1 cellular context compared by ENCODE assay signal in genomic region chr6:47308223-47308567, GRCh38.
TF ChIP-seq lines count a peak whose summit lies in the region.

No MANE protein-coding gene starts in this region.

TF ChIP-seq in HepG2, 621 proteins besides CTCF, POLR2A, EP300 and RAD21 (continued from another document):
- TF ChIP-seq USF2 (IDR thresholded peaks at IDR 0.05; ENCODE audit: low read depth, low read length): no peak
- no peak for TF ChIP-seq USF2 (CRISPR knock-in tag; IDR thresholded peaks at IDR 0.05; ENCODE audit: borderline replicate concordance)
- no peak for TF ChIP-seq ZBTB4 (CRISPR knock-in tag; IDR thresholded peaks at IDR 0.05; ENCODE audit: borderline replicate concordance)
- TF ChIP-seq ZNF883 (CRISPR knock-in tag; IDR thresholded peaks at IDR 0.05; ENCODE audit: not compliant biosample characterization): no peak
- no peak for TF ChIP-seq HOXA3 (CRISPR knock-in tag; IDR thresholded peaks at IDR 0.05)
- TF ChIP-seq ZFP62 (CRISPR knock-in tag; IDR thresholded peaks at IDR 0.05): no peak
- no peak for TF ChIP-seq MXD4 (CRISPR knock-in tag; IDR thresholded peaks at IDR 0.05)
- TF ChIP-seq ZMYM2 (CRISPR knock-in tag; IDR thresholded peaks at IDR 0.05): no peak
- no peak for TF ChIP-seq THYN1 (CRISPR knock-in tag; IDR thresholded peaks at IDR 0.05; ENCODE audit: borderline replicate concordance, low read depth)
- TF ChIP-seq ZNF839 (CRISPR knock-in tag; IDR thresholded peaks at IDR 0.05; ENCODE audit: borderline replicate concordance): no peak
- no peak for TF ChIP-seq HMGA1 (CRISPR knock-in tag; conservative IDR thresholded peaks at IDR 0.05)
- TF ChIP-seq KLF11 (CRISPR knock-in tag; IDR thresholded peaks at IDR 0.05): no peak
- TF ChIP-seq ZBTB44 (CRISPR knock-in tag; IDR thresholded peaks at IDR 0.05): no peak
- TF ChIP-seq WIZ (CRISPR knock-in tag; IDR thresholded peaks at IDR 0.05): no peak
- TF ChIP-seq AKAP8 (CRISPR knock-in tag; IDR thresholded peaks at IDR 0.05): no peak
- no peak for TF ChIP-seq PAXIP1 (CRISPR knock-in tag; conservative IDR thresholded peaks at IDR 0.05)
- TF ChIP-seq HMGXB4 (CRISPR knock-in tag; IDR thresholded peaks at IDR 0.05; ENCODE audit: borderline replicate concordance in 1 of 2, low read depth in 1 of 2): 0 out of 4 replicates have a peak, but pooled peaks have one; percentile 11 to 44
- no peak for TF ChIP-seq ZNF547 (CRISPR knock-in tag; IDR thresholded peaks at IDR 0.05)
- TF ChIP-seq ZGPAT (CRISPR knock-in tag; IDR thresholded peaks at IDR 0.05): no peak
- TF ChIP-seq MIER3 (CRISPR knock-in tag; IDR thresholded peaks at IDR 0.05; ENCODE audit: borderline replicate concordance): 0 out of 2 replicates have a peak, but pooled peaks have one; percentile 10
- peak; percentile 44 for TF ChIP-seq POLR2G (IDR thresholded peaks at IDR 0.05; ENCODE audit: low read depth, low read length)
- TF ChIP-seq ZBTB49 (CRISPR knock-in tag; IDR thresholded peaks at IDR 0.05; ENCODE audit: borderline replicate concordance): no peak
- TF ChIP-seq CSRNP1 (CRISPR knock-in tag; IDR thresholded peaks at IDR 0.05): 0 out of 2 replicates have a peak, but pooled peaks have one; percentile 50
- no peak for TF ChIP-seq MEF2D (CRISPR knock-in tag; IDR thresholded peaks at IDR 0.05)
- TF ChIP-seq GATA4 (IDR thresholded peaks at IDR 0.05; ENCODE audit: borderline replicate concordance, low read depth): no peak
- TF ChIP-seq ZMYM4 (CRISPR knock-in tag; IDR thresholded peaks at IDR 0.05): no peak
- TF ChIP-seq SAP130 (CRISPR knock-in tag; IDR thresholded peaks at IDR 0.05; ENCODE audit: low read depth): peak; percentile 27; the same call in 1 of the 2 replicates
- 0 out of 2 replicates have a peak, but pooled peaks have one; percentile 18 for TF ChIP-seq ZSCAN31 (CRISPR knock-in tag; IDR thresholded peaks at IDR 0.05; ENCODE audit: low read depth)
- TF ChIP-seq ZNF720 (CRISPR knock-in tag; IDR thresholded peaks at IDR 0.05): no peak
- TF ChIP-seq NFATC3 (CRISPR knock-in tag; IDR thresholded peaks at IDR 0.05): no peak
- TF ChIP-seq ZNF225 (CRISPR knock-in tag; IDR thresholded peaks at IDR 0.05): no peak
